ENCODE assay signal across 16 cellular contexts in the genomic region with DNA sequence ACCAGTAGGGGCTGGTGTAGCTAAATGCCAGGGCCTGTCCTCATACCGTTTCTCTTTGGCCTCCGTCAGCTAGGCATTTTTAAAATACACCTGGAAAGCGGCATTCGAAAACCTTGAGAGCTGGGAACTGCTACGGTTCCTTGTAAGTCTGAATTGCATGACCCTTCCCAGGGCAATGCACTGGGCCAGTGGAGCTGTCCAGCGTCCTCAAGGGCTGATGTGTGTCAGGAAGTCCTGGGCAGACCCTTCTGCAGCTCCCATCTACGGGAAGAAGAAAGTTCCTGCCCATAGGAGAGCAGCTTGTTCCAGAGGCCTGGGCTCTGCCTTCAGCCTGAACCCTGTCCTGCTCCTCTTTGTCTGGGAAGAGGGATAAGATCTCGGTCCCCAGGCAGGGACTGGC. TPM values are rescaled to one million over a fixed set of nuclear protein-coding genes. Genes with fewer than 3 reads are reported as not detected.
DNase-seq lines count a peak whose midpoint lies in the region; ATAC-seq and TF ChIP-seq lines count a peak whose summit lies in the region.
"Had no signal": no experiment of that assay in that cellular context is flagged by ENCODE, and none has a peak within 500 bp of the region (broad histone marks: within the 10 kb centered on the region; RNA-seq: fewer than 3 reads in every experiment).

No MANE protein-coding gene starts in this region.

- no peak for TF ChIP-seq CTCF in epithelial cell of esophagus (IDR thresholded peaks at IDR 0.05; ENCODE audit: insufficient read depth, low read depth, low read length, missing control alignments)

- DNase-seq in H7 (peak; percentile 68), epithelial cell of esophagus (ENCODE audit: low read depth) (peak; percentile 23), posterior vena cava (ENCODE audit: low spot score) (peak; percentile 34), NCI-H748 (lab: John Stamatoyannopoulos, UW; ENCODE audit: unreplicated experiment) (no peak), NCI-H2107 treated with DMSO at 0.1 percent for 48 hours (lab: John Stamatoyannopoulos, UW; ENCODE audit: unreplicated experiment) (no peak)
- DNase-seq: activated CD4-positive, CD25-positive, alpha-beta regulatory T cell; activated naive CD4-positive, alpha-beta T cell treated with anti-CD3 and anti-CD28 coated beads, Interleukin-2, amount 50 U/mL, for 16 hours; HFFc6; NCI-H187 treated with DMSO at 0.1 percent for 48 hours; NCI-H526 treated with DMSO at 0.1 percent for 48 hours; stimulated activated CD4-positive, alpha-beta T cell treated with anti-CD3 and anti-CD28 coated beads, Interleukin-12 subunit alpha, Interleukin-12 subunit beta, amount 100 ng/mL, for 4 hours had no signal

- intact Hi-C loops in posterior vena cava (cut with DNase I) = loop anchor here in 1 of 2 donors (10.0 kb wide), 1 partner anchor 293 kb away; no protein-coding TSS in a partner anchor

- no peak for ATAC-seq in GM19455 (IDR thresholded peaks at IDR 0.05; ENCODE audit: unreplicated experiment)
- ATAC-seq in GM19467 (IDR thresholded peaks at IDR 0.05; ENCODE audit: unreplicated experiment) = no peak

- H3K36me3 ChIP-seq in H7 (replicated peaks; ENCODE audit: control insufficient read depth, insufficient read depth, low read length) = no peaks in the 10 kb centered on the region
- H3K36me3 ChIP-seq: BLaER1 had no signal

- no peaks in the 10 kb centered on the region for H3K27me3 ChIP-seq in H7 (ENCODE audit: control insufficient read depth, insufficient read depth, low read length)
- H3K27me3 ChIP-seq: BLaER1 had no signal

- H3K4me3 ChIP-seq in H7 (ENCODE audit: insufficient read depth, low read depth, low read length) (no peak overlapping the region), epithelial cell of esophagus (ENCODE audit: low read length) (no peak overlapping the region)
- H3K4me3 ChIP-seq: BLaER1 had no signal

TF ChIP-seq in PFSK-1, 5 proteins besides CTCF, POLR2A, EP300 and RAD21:
- TF ChIP-seq, protein P1, sequence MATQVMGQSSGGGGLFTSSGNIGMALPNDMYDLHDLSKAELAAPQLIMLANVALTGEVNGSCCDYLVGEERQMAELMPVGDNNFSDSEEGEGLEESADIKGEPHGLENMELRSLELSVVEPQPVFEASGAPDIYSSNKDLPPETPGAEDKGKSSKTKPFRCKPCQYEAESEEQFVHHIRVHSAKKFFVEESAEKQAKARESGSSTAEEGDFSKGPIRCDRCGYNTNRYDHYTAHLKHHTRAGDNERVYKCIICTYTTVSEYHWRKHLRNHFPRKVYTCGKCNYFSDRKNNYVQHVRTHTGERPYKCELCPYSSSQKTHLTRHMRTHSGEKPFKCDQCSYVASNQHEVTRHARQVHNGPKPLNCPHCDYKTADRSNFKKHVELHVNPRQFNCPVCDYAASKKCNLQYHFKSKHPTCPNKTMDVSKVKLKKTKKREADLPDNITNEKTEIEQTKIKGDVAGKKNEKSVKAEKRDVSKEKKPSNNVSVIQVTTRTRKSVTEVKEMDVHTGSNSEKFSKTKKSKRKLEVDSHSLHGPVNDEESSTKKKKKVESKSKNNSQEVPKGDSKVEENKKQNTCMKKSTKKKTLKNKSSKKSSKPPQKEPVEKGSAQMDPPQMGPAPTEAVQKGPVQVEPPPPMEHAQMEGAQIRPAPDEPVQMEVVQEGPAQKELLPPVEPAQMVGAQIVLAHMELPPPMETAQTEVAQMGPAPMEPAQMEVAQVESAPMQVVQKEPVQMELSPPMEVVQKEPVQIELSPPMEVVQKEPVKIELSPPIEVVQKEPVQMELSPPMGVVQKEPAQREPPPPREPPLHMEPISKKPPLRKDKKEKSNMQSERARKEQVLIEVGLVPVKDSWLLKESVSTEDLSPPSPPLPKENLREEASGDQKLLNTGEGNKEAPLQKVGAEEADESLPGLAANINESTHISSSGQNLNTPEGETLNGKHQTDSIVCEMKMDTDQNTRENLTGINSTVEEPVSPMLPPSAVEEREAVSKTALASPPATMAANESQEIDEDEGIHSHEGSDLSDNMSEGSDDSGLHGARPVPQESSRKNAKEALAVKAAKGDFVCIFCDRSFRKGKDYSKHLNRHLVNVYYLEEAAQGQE (IDR thresholded peaks at IDR 0.05; ENCODE audit: insufficient read depth in 1 of 2, low read depth in 2 of 2, low read length in 2 of 2) = peak; percentile 86 to 92
- no peak for TF ChIP-seq FOXP2 (optimal IDR thresholded peaks at IDR 0.05; ENCODE audit: borderline replicate concordance, extremely low read depth, extremely low read length, insufficient read depth)
- TF ChIP-seq TAF1 (IDR thresholded peaks at IDR 0.05; ENCODE audit: borderline replicate concordance, insufficient read depth, low read length) = no peak
- TF ChIP-seq POLR2AphosphoS5 (IDR thresholded peaks at IDR 0.05; ENCODE audit: low read depth, low read length) = no peak
TF ChIP-seq in PFSK-1: peak in this region for 1.

RNA-seq across cellular contexts. Expression of a gene that starts 34.1 kb away (rescaled TPM):
- not detected in 2 replicates for total RNA-seq in H7 (2014; rRNA removed; shearing (Covaris generic))
- not detected for polyA plus RNA-seq in PFSK-1 (2012; ENCODE audit: insufficient read length, low read depth)
- under 1 TPM; 0.32 to 0.38 TPM for total RNA-seq in posterior vena cava
- total RNA-seq: HFFc6 had no signal
- polyA plus RNA-seq: keratinocyte had no signal

RNA-seq across cellular contexts. Expression of a gene that starts 41.9 kb away (rescaled TPM):
- not detected in 2 replicates for total RNA-seq in H7 (2014; rRNA removed; shearing (Covaris generic))
- not detected for polyA plus RNA-seq in PFSK-1 (2012; ENCODE audit: insufficient read length, low read depth)
- not detected for total RNA-seq in posterior vena cava
- total RNA-seq: HFFc6 had no signal
- polyA plus RNA-seq: keratinocyte had no signal

RNA-seq across cellular contexts. Expression of a gene that starts 58.2 kb away (rescaled TPM):
- 0.15 TPM in 1 of 2 replicates, not detected in the other for total RNA-seq in H7 (2014; rRNA removed; shearing (Covaris generic))
- not detected for polyA plus RNA-seq in PFSK-1 (2012; ENCODE audit: insufficient read length, low read depth)
- under 1 TPM in 1 of 2 donors, not detected in 1; 0.19 TPM for total RNA-seq in posterior vena cava
- total RNA-seq: HFFc6 had no signal

Comparison
In these comparisons a context has a peak if more than half of its experiments do, and no peak if none do; other contexts are left out.
1. DNase-seq: peak in H7 (single experiment), epithelial cell of esophagus (single experiment) and posterior vena cava (single experiment); none in NCI-H748 (single experiment) and NCI-H2107 treated with DMSO at 0.1 percent for 48 hours (single experiment).